ENCODE assay signal across 18 cellular contexts in the genomic region with DNA sequence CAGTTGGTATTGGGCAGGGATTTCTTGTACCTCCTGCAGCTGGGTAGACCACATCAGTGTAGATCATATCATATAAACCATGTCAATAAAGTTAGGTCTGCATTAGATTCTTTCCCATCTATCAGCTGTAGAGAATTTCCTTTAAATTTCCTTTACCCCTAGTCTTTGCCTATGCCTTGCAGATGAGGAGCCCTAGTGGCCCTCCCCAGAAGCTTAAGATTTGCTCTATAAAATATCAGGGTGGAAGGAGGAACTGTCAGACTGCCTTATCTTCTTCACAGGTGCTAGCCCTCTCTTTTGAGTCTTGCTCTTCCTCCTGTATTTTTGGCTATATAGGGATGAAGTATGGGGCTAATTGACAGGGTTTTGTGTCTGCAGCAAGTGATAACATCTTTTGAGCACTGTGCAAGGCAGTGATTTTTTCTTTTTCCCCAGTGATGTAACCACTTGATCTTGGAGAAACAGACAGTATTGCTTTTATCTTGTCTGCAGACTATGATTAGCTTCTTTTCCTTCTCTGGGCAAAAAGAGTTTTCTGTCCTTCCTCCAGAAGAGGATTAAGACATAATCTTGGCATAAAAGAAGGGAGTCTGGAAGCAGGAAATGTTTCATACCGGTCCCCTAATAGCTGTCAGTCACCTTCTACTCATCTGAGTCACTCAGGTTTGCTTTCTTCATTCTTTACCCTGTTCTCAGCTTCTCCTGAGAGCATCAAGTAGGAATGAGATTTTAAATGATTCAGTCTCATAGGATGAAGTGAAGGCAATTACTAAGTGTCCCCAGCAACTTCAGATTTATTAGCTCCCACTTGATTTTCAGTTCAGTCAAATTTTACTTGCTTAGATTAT.
DNase-seq lines count a peak whose midpoint lies in the region; ATAC-seq and TF ChIP-seq lines count a peak whose summit lies in the region.
"Had no signal": no experiment of that assay in that cellular context is flagged by ENCODE, and none has a peak within 500 bp of the region (broad histone marks: within the 10 kb centered on the region; RNA-seq: fewer than 3 reads in every experiment).

No MANE protein-coding gene starts in this region.

- H3K4me1 ChIP-seq in GM23338 (ENCODE audit: insufficient read depth) (peaks cover 9% of the 10 kb centered on the region), PC-3 (ENCODE audit: insufficient read depth, low read length) (no peaks in the 10 kb centered on the region), neuronal stem cell (ENCODE audit: control insufficient read depth in 2 of 2, insufficient read depth in 1 of 2, low read depth in 1 of 2, low read length in 2 of 2) (no peaks in the 10 kb centered on the region), OCI-LY7 (ENCODE audit: insufficient read depth, low read length, poor library complexity, severe bottlenecking) (no peaks in the 10 kb centered on the region)
- H3K4me1 ChIP-seq: Caco-2 had no signal

- H3F3A ChIP-seq in GM23338 (replicated peaks; ENCODE audit: low read depth), result no peaks in the 10 kb centered on the region
- no peaks in the 10 kb centered on the region for H3F3A ChIP-seq in PC-3 (ENCODE audit: low read length, unreplicated experiment)

- BruUV-seq in PC-3 (replicated peaks; lab: Mats Ljungman, UMichigan) (no TSS peak), OCI-LY7 (replicated peaks; lab: Mats Ljungman, UMichigan) (no TSS peak)

- H3K9ac ChIP-seq in PC-3 (ENCODE audit: low read length) (no peak overlapping the region), neuronal stem cell (ENCODE audit: low read depth, low read length, poor library complexity) (no peak overlapping the region)

- H4K91ac ChIP-seq in neuronal stem cell (ENCODE audit: low read depth, low read length, poor library complexity), result no peak overlapping the region

- CTCF ChIA-PET in PC-3 (lab: Charles Lee) (interaction anchor here (0.5 kb wide), 1 partner anchor 65 kb away, joined by 3 read pairs; no protein-coding TSS in a partner anchor), OCI-LY7 (lab: Charles Lee; ENCODE audit: unreplicated experiment) (no interaction called here)

- POLR2A ChIA-PET in PC-3 (lab: Charles Lee; ENCODE audit: unreplicated experiment) (no interaction called here), OCI-LY7 (lab: Charles Lee) (no interaction called here)

- no peak overlapping the region for H4K8ac ChIP-seq in neuronal stem cell (ENCODE audit: low read depth, low read length)

- H3K36me3 Mint-ChIP-seq in GM23338 (ENCODE audit: low read depth), result no peaks in the 10 kb centered on the region
- H3K36me3 Mint-ChIP-seq: CD4-positive, CD25-positive, alpha-beta regulatory T cell; T-cell had no signal

- intact Hi-C loops in PC-3 (cut with micrococcal nuclease) (no loop called here), OCI-LY7 (cut with micrococcal nuclease; ENCODE audit: unreplicated experiment) (no loop called here)

- ATAC-seq in GM23338 (peak; percentile 70), PC-3 (peak; percentile 74), HG03354 (IDR thresholded peaks at IDR 0.05; ENCODE audit: poor library complexity, severe bottlenecking, unreplicated experiment) (no peak), GM18519 (IDR thresholded peaks at IDR 0.05; ENCODE audit: low FRiP score, unreplicated experiment) (no peak)
- ATAC-seq: T-cell had no signal

- no peaks in the 10 kb centered on the region for H3K9me2 ChIP-seq in GM23338 (ENCODE audit: insufficient read depth)
- H3K9me2 ChIP-seq in PC-3 (replicated peaks; ENCODE audit: low read length), result no peaks in the 10 kb centered on the region
- no peaks in the 10 kb centered on the region for H3K9me2 ChIP-seq in OCI-LY7 (ENCODE audit: insufficient read depth, low read length)

- no peak for TF ChIP-seq CTCF in GM23338 (conservative IDR thresholded peaks at IDR 0.05; ENCODE audit: low read depth in 2 of 2)
- no peak for TF ChIP-seq CTCF in PC-3 (conservative IDR thresholded peaks at IDR 0.05; ENCODE audit: low read depth, low read length)
- no peak for TF ChIP-seq CTCF in epithelial cell of esophagus (IDR thresholded peaks at IDR 0.05; ENCODE audit: insufficient read depth, low read depth, low read length, missing control alignments)
- no peak for TF ChIP-seq CTCF in OCI-LY7 (conservative IDR thresholded peaks at IDR 0.05; ENCODE audit: low read length)

- H2AK5ac ChIP-seq in neuronal stem cell (ENCODE audit: low read depth, low read length), result no peak overlapping the region

- no CpG with 5 or more reads among the region's 1 CpG for WGBS in neuronal stem cell (ENCODE audit: extremely low coverage in 2 of 2, insufficient read length in 2 of 2, insufficient replicate concordance in 1 of 2), 2 donors

- H3K9me3 Mint-ChIP-seq in GM23338, result no peaks in the 10 kb centered on the region

- peak; percentile 15 for DNase-seq in GM23338 (ENCODE audit: low spot score)
- DNase-seq in PC-3, result peak; percentile 15
- peak; percentile 13 for DNase-seq in epithelial cell of esophagus (ENCODE audit: low read depth)
- DNase-seq in neuronal stem cell (ENCODE audit: low spot score), result no peak
- no peak for DNase-seq in OCI-LY7 (ENCODE audit: low spot score)
- DNase-seq: ACHN; Caco-2; CD4-positive, CD25-positive, alpha-beta regulatory T cell; EL; HCEC 1CT; IMR-90; Karpas-422; MG63; NCI-H1092; NCI-H1694; T-cell had no signal

- H3K4me3 Mint-ChIP-seq in GM23338, result no peak overlapping the region
- H3K4me3 Mint-ChIP-seq: CD4-positive, CD25-positive, alpha-beta regulatory T cell; T-cell had no signal

- H3K14ac ChIP-seq in neuronal stem cell (ENCODE audit: low read length), result no peak overlapping the region

- no peak overlapping the region for H3K27ac ChIP-seq in GM23338 (ENCODE audit: low read depth)
- H3K27ac ChIP-seq in PC-3 (ENCODE audit: low read length), result no peak overlapping the region
- no peak overlapping the region for H3K27ac ChIP-seq in neuronal stem cell (replicated peaks; ENCODE audit: low read length)
- H3K27ac ChIP-seq in OCI-LY7 (ENCODE audit: low read depth, low read length, poor library complexity, severe bottlenecking), result no peak overlapping the region

- H3K4me3 ChIP-seq in GM23338, result no peak overlapping the region
- no peak overlapping the region for H3K4me3 ChIP-seq in PC-3 (ENCODE audit: low read length)
- no peak overlapping the region for H3K4me3 ChIP-seq in epithelial cell of esophagus (ENCODE audit: low read length)
- H3K4me3 ChIP-seq in neuronal stem cell (ENCODE audit: low read length in 2 of 2), result no peak overlapping the region
- H3K4me3 ChIP-seq in OCI-LY7 (ENCODE audit: low read depth, low read length, poor library complexity, severe bottlenecking), result no peak overlapping the region
- H3K4me3 ChIP-seq: MG63 had no signal

- H3K27ac Mint-ChIP-seq in GM23338, result no peak overlapping the region; the same call in 1 of the 2 replicates
- H3K27ac Mint-ChIP-seq: CD4-positive, CD25-positive, alpha-beta regulatory T cell; T-cell had no signal

- no peak overlapping the region for H2BK120ac ChIP-seq in neuronal stem cell (ENCODE audit: low read depth, low read length)

- H2BK12ac ChIP-seq in neuronal stem cell (ENCODE audit: low read length), result no peak overlapping the region

- no peaks in the 10 kb centered on the region for H3K9me3 ChIP-seq in PC-3 (ENCODE audit: low read length)
- no peaks in the 10 kb centered on the region for H3K9me3 ChIP-seq in neuronal stem cell (replicated peaks in 1 of 2; ENCODE audit: control insufficient read depth in 2 of 2, insufficient read depth in 1 of 2, low read depth in 1 of 2, low read length in 2 of 2)
- no peaks in the 10 kb centered on the region for H3K9me3 ChIP-seq in OCI-LY7 (ENCODE audit: low read length)
- H3K9me3 ChIP-seq: Caco-2, MG63 had no signal

- H2BK15ac ChIP-seq in neuronal stem cell (ENCODE audit: low read length), result no peak overlapping the region

- H3K4me2 ChIP-seq in GM23338, result peak overlapping the region; percentile 9; the same call in 1 of the 2 replicates
- H3K4me2 ChIP-seq in PC-3 (ENCODE audit: low read length), result no peak overlapping the region
- no peak overlapping the region for H3K4me2 ChIP-seq in neuronal stem cell (ENCODE audit: insufficient read depth, low read length, poor library complexity, severe bottlenecking)
- no peak overlapping the region for H3K4me2 ChIP-seq in OCI-LY7 (ENCODE audit: low read length)

- no peaks in the 10 kb centered on the region for H3K79me1 ChIP-seq in neuronal stem cell (ENCODE audit: low read depth, low read length)

- H3K79me2 ChIP-seq in GM23338 (replicated peaks; ENCODE audit: insufficient read depth) (no peaks in the 10 kb centered on the region), PC-3 (ENCODE audit: low read length) (no peaks in the 10 kb centered on the region), OCI-LY7 (ENCODE audit: insufficient read depth, low read depth, low read length) (no peaks in the 10 kb centered on the region)

- no peak overlapping the region for H3K18ac ChIP-seq in neuronal stem cell (ENCODE audit: low read length)

- H3K23ac ChIP-seq in neuronal stem cell (ENCODE audit: low read depth, low read length, poor library complexity), result no peak overlapping the region

- H3K27me3 ChIP-seq in GM23338 (ENCODE audit: insufficient read depth) (no peaks in the 10 kb centered on the region), PC-3 (ENCODE audit: low read length) (no peaks in the 10 kb centered on the region), neuronal stem cell (ENCODE audit: control insufficient read depth in 3 of 3, insufficient read depth in 3 of 3, low read depth in 1 of 3, low read length in 3 of 3) (no peaks in the 10 kb centered on the region)
- H3K27me3 ChIP-seq: MG63 had no signal

- H2BK5ac ChIP-seq in neuronal stem cell (ENCODE audit: low read length), result no peak overlapping the region

- no peaks in the 10 kb centered on the region for H3K27me3 Mint-ChIP-seq in GM23338 (ENCODE audit: insufficient read depth, low read depth, poor library complexity)
- H3K27me3 Mint-ChIP-seq: CD4-positive, CD25-positive, alpha-beta regulatory T cell; T-cell had no signal

- no peak overlapping the region for H3K4ac ChIP-seq in neuronal stem cell (ENCODE audit: low read length)

- H3K36me3 ChIP-seq in GM23338 (ENCODE audit: insufficient read depth) (no peaks in the 10 kb centered on the region), PC-3 (ENCODE audit: low read depth, low read length) (no peaks in the 10 kb centered on the region), neuronal stem cell (replicated peaks in 1 of 2; ENCODE audit: control insufficient read depth in 2 of 2, insufficient read depth in 2 of 2, low read length in 2 of 2) (no peaks in the 10 kb centered on the region), OCI-LY7 (ENCODE audit: insufficient read depth, low read length) (no peaks in the 10 kb centered on the region)
- H3K36me3 ChIP-seq: MG63 had no signal

- no peak overlapping the region for H2AFZ ChIP-seq in GM23338
- H2AFZ ChIP-seq in PC-3 (ENCODE audit: low read length), result no peak overlapping the region
- H2AFZ ChIP-seq in neuronal stem cell (ENCODE audit: low read length), result peak overlapping the region; percentile 27
- no peak overlapping the region for H2AFZ ChIP-seq in OCI-LY7 (ENCODE audit: low read length)

- peaks cover 23% of the 10 kb centered on the region for H3K4me1 Mint-ChIP-seq in GM23338
- H3K4me1 Mint-ChIP-seq: CD4-positive, CD25-positive, alpha-beta regulatory T cell; T-cell had no signal

- H4K20me1 ChIP-seq in GM23338 (replicated peaks; ENCODE audit: insufficient read depth) (no peaks in the 10 kb centered on the region), PC-3 (ENCODE audit: low read length) (no peaks in the 10 kb centered on the region), OCI-LY7 (ENCODE audit: insufficient read depth, low read length) (no peaks in the 10 kb centered on the region)

Comparison
In these comparisons a context has a peak if more than half of its experiments do, and no peak if none do; other contexts are left out.
1. ATAC-seq: peak in GM23338 (single experiment) and PC-3 (single experiment); none in HG03354 (single experiment) and GM18519 (single experiment).
2. DNase-seq: peak in GM23338 (single experiment), PC-3 (single experiment) and epithelial cell of esophagus (single experiment); none in neuronal stem cell (single experiment) and OCI-LY7 (single experiment).